26 cellular contexts compared by ENCODE assay signal in the genomic region with DNA sequence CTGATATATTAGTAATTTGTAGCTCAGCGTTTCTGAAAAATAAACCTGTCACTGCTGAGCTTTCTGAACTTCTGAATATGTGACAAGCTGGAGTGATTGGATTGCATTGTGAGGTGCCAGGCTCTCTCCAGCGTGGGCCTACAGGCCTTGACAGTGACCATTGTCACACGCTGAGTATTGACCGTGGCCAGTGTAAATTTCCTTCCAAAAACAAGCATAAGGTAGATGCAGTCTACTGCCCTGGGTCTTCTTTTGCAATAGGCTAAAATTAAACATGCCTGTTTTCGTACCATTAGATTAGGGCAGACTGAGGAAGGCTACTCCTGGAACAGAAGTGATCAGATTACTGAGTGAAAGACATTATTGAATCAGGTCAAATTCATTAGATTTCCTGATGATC.
"Had no signal": no experiment of that assay in that cellular context is flagged by ENCODE, and none has a peak within 500 bp of the region (broad histone marks: within the 10 kb centered on the region; RNA-seq: fewer than 3 reads in every experiment).

No MANE protein-coding gene starts in this region.

- H3K9me3 Mint-ChIP-seq: natural killer cell treated with Interleukin-12 subunit alpha and Interleukin-12 subunit beta and Interleukin-15 and Interleukin-18, amount 100 ng/mL, for 72 hours; stimulated activated effector memory CD8-positive, alpha-beta T cell treated with anti-CD3 and anti-CD28 coated beads, Interleukin-12 subunit alpha, Interleukin-12 subunit beta, amount 100 ng/mL, for 72 hours; stimulated activated naive CD8-positive, alpha-beta T cell treated with anti-CD3 and anti-CD28 coated beads, Interleukin-15, Interleukin-2, amounts not matched to agents 100 ng/mL and 50 ng/mL, for 24 hours had no signal

- H3K27me3 Mint-ChIP-seq: natural killer cell treated with Interleukin-12 subunit alpha and Interleukin-12 subunit beta and Interleukin-15 and Interleukin-18, amount 100 ng/mL, for 72 hours; stimulated activated naive CD8-positive, alpha-beta T cell treated with anti-CD3 and anti-CD28 coated beads, Interleukin-15, Interleukin-2, amounts not matched to agents 100 ng/mL and 50 ng/mL, for 24 hours had no signal

- H3K27ac Mint-ChIP-seq: natural killer cell treated with Interleukin-12 subunit alpha and Interleukin-12 subunit beta and Interleukin-15 and Interleukin-18, amount 100 ng/mL, for 72 hours; stimulated activated effector memory CD8-positive, alpha-beta T cell treated with anti-CD3 and anti-CD28 coated beads, Interleukin-12 subunit alpha, Interleukin-12 subunit beta, amount 100 ng/mL, for 72 hours; stimulated activated naive CD8-positive, alpha-beta T cell treated with anti-CD3 and anti-CD28 coated beads, Interleukin-15, Interleukin-2, amounts not matched to agents 100 ng/mL and 50 ng/mL, for 24 hours had no signal

- H3K4me3 Mint-ChIP-seq: natural killer cell treated with Interleukin-12 subunit alpha and Interleukin-12 subunit beta and Interleukin-15 and Interleukin-18, amount 100 ng/mL, for 72 hours; stimulated activated effector memory CD8-positive, alpha-beta T cell treated with anti-CD3 and anti-CD28 coated beads, Interleukin-12 subunit alpha, Interleukin-12 subunit beta, amount 100 ng/mL, for 72 hours; stimulated activated naive CD8-positive, alpha-beta T cell treated with anti-CD3 and anti-CD28 coated beads, Interleukin-15, Interleukin-2, amounts not matched to agents 100 ng/mL and 50 ng/mL, for 24 hours had no signal

- FAIRE-seq: keratinocyte, small intestine had no signal

- H3K27ac ChIP-seq: left lung, lower lobe of right lung, ovary, prostate gland, sigmoid colon, spleen, suprapubic skin, thoracic aorta, tibial artery, upper lobe of right lung had no signal

- DNase-seq: hippocampal formation; kidney glomerular epithelial cell; left cardiac atrium; left lung; lower lobe of right lung; mammary epithelial cell; mesenchymal stem cell; ovary; posterior cingulate gyrus; retina; right cardiac atrium; sigmoid colon; small intestine; spleen; stimulated activated CD4-positive, alpha-beta T cell treated with anti-CD3 and anti-CD28 coated beads, Interleukin-4, amount 100 ng/mL, for 24 hours; stimulated activated naive CD4-positive, alpha-beta T cell; tibial artery; trophoblast cell; upper lobe of right lung had no signal

- H3K4me3 ChIP-seq: left lung, lower lobe of right lung, ovary, prostate gland, sigmoid colon, spleen, suprapubic skin, thoracic aorta, tibial artery, upper lobe of right lung had no signal

- H3K4me1 ChIP-seq: left lung, lower lobe of right lung, prostate gland, sigmoid colon, tibial artery, upper lobe of right lung had no signal

- H3K27me3 ChIP-seq: left lung, ovary, sigmoid colon, spleen, suprapubic skin, tibial artery, upper lobe of right lung had no signal

- H3K36me3 ChIP-seq: left lung, lower lobe of right lung, ovary, prostate gland, sigmoid colon, spleen, suprapubic skin, thoracic aorta, tibial artery, upper lobe of right lung had no signal

- H3K9me3 ChIP-seq: left lung, lower lobe of right lung, ovary, prostate gland, sigmoid colon, spleen, suprapubic skin, thoracic aorta, tibial artery, upper lobe of right lung had no signal

- H3K36me3 Mint-ChIP-seq: natural killer cell treated with Interleukin-12 subunit alpha and Interleukin-12 subunit beta and Interleukin-15 and Interleukin-18, amount 100 ng/mL, for 72 hours; stimulated activated effector memory CD8-positive, alpha-beta T cell treated with anti-CD3 and anti-CD28 coated beads, Interleukin-12 subunit alpha, Interleukin-12 subunit beta, amount 100 ng/mL, for 72 hours had no signal

- ATAC-seq: left cardiac atrium; left lung; lower lobe of right lung; natural killer cell treated with Interleukin-12 subunit alpha and Interleukin-12 subunit beta and Interleukin-15 and Interleukin-18, amount 100 ng/mL, for 72 hours; right cardiac atrium; stimulated activated effector memory CD8-positive, alpha-beta T cell treated with anti-CD3 and anti-CD28 coated beads, Interleukin-12 subunit alpha, Interleukin-12 subunit beta, amount 100 ng/mL, for 72 hours; upper lobe of right lung had no signal
